ENCODE assay signal across 6 cellular contexts in genomic region chr3:99188936-99189335, GRCh38.
"Had no signal": no experiment of that assay in that cellular context is flagged by ENCODE, and none has a peak within 500 bp of the region (broad histone marks: within the 10 kb centered on the region; RNA-seq: fewer than 3 reads in every experiment).

No MANE protein-coding gene starts in this region.

- DNase-seq: IMR-90, KBM-7, KG1 had no signal

- H3K27ac ChIP-seq: HL-60, KMS-11 had no signal

- H3K4me3 ChIP-seq: K562 had no signal

- H3K9ac ChIP-seq: KMS-11 had no signal

- H3K4me2 ChIP-seq: KMS-11 had no signal
